In the genomic region with DNA sequence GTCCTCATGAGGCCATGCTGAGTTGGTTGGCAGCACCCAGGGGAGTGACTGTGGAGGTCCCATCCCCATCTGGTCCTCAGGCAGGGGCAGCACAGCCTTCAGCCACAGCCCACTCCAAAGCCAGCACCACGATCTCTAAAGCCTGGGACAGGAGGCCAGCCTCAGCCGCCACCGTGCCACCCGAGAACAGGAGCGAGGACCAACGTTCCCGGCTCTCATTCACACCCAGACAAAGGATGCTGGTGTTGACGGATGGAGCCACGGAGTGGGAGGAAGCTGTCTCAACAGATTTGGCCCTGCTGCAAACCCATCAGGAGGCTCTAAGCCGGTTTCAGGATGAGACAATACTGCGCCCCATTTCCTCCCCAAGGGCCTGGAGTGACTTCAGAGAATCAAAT, we compare ENCODE assay signal across 25 cellular contexts.
"Had no signal": no experiment of that assay in that cellular context is flagged by ENCODE, and none has a peak within 500 bp of the region (broad histone marks: within the 10 kb centered on the region; RNA-seq: fewer than 3 reads in every experiment).

No MANE protein-coding gene starts in this region.

- H3K4me3 Mint-ChIP-seq: activated CD4-positive, alpha-beta T cell treated with anti-CD3 and anti-CD28 coated beads for 36 hours; activated naive CD8-positive, alpha-beta T cell treated with anti-CD3 and anti-CD28 coated beads, Interleukin-2, amount 10 ng/mL, durations not matched to agents 7 days and 5 days; activated T-cell treated with anti-CD3 and anti-CD28 coated beads, Interleukin-2, amount 50 U/mL, for 24 hours; activated T-helper 17 cell treated with anti-CD3 and anti-CD28 coated beads, Interleukin-2, amount 50 U/mL, for 72 hours; neural crest cell; stimulated activated naive CD8-positive, alpha-beta T cell treated with anti-CD3 and anti-CD28 coated beads, Interleukin-15, Interleukin-2, amounts not matched to agents 100 ng/mL and 50 ng/mL, for 24 hours; WTC11 had no signal

- ATAC-seq: activated CD4-positive, alpha-beta T cell treated with anti-CD3 and anti-CD28 coated beads for 36 hours; activated T-helper 17 cell treated with anti-CD3 and anti-CD28 coated beads, Interleukin-2, amount 50 U/mL, for 72 hours; gastroesophageal sphincter; mucosa of descending colon; WTC11 had no signal

- H3K4me1 ChIP-seq: breast epithelium, gastroesophageal sphincter, thyroid gland had no signal

- H3K4me1 Mint-ChIP-seq: activated CD4-positive, alpha-beta T cell treated with anti-CD3 and anti-CD28 coated beads for 36 hours; activated naive CD8-positive, alpha-beta T cell treated with anti-CD3 and anti-CD28 coated beads, Interleukin-2, amount 10 ng/mL, durations not matched to agents 7 days and 5 days; activated T-helper 17 cell treated with anti-CD3 and anti-CD28 coated beads, Interleukin-2, amount 50 U/mL, for 72 hours; neural crest cell; WTC11 had no signal

- H3K36me3 ChIP-seq: breast epithelium, gastroesophageal sphincter, thyroid gland had no signal

- H3K9me3 ChIP-seq: breast epithelium, gastroesophageal sphincter, mucosa of descending colon, thyroid gland had no signal

- H3K27ac Mint-ChIP-seq: activated CD4-positive, alpha-beta T cell treated with anti-CD3 and anti-CD28 coated beads for 36 hours; activated naive CD8-positive, alpha-beta T cell treated with anti-CD3 and anti-CD28 coated beads, Interleukin-2, amount 10 ng/mL, durations not matched to agents 7 days and 5 days; activated T-cell treated with anti-CD3 and anti-CD28 coated beads, Interleukin-2, amount 50 U/mL, for 24 hours; activated T-helper 17 cell treated with anti-CD3 and anti-CD28 coated beads, Interleukin-2, amount 50 U/mL, for 72 hours; progenitor cell of endocrine pancreas; stimulated activated naive CD8-positive, alpha-beta T cell treated with anti-CD3 and anti-CD28 coated beads, Interleukin-15, Interleukin-2, amounts not matched to agents 100 ng/mL and 50 ng/mL, for 24 hours; WTC11 had no signal

- DNase-seq: activated CD4-positive, alpha-beta T cell treated with anti-CD3 and anti-CD28 coated beads for 36 hours; activated CD4-positive, alpha-beta T cell treated with anti-CD3 and anti-CD28 coated beads, Interleukin-2, amount 50 U/mL, for 4 hours; activated CD8-positive, alpha-beta memory T cell treated with anti-CD3 and anti-CD28 coated beads for 24 hours; activated CD8-positive, alpha-beta memory T cell treated with anti-CD3 and anti-CD28 coated beads, Interleukin-2, amount 50 U/mL, for 4 hours; activated naive CD4-positive, alpha-beta T cell; activated naive CD8-positive, alpha-beta T cell treated with anti-CD3 and anti-CD28 coated beads, Interleukin-2, amount 10 ng/mL, durations not matched to agents 7 days and 5 days; amniotic stem cell; hypothalamus; mesenchymal stem cell; mucosa of descending colon; retina; stimulated activated CD4-positive, alpha-beta T cell treated with anti-CD3 and anti-CD28 coated beads, Interleukin-4, amount 100 ng/mL, for 24 hours; substantia nigra; T-helper 1 cell; thyroid gland had no signal

- H3K4me3 ChIP-seq: breast epithelium, coronary artery, gastroesophageal sphincter, mucosa of descending colon, thyroid gland had no signal

- H3K9me3 Mint-ChIP-seq: activated naive CD8-positive, alpha-beta T cell treated with anti-CD3 and anti-CD28 coated beads, Interleukin-2, amount 10 ng/mL, durations not matched to agents 7 days and 5 days; activated T-cell treated with anti-CD3 and anti-CD28 coated beads, Interleukin-2, amount 50 U/mL, for 24 hours; activated T-helper 17 cell treated with anti-CD3 and anti-CD28 coated beads, Interleukin-2, amount 50 U/mL, for 72 hours; stimulated activated naive CD8-positive, alpha-beta T cell treated with anti-CD3 and anti-CD28 coated beads, Interleukin-15, Interleukin-2, amounts not matched to agents 100 ng/mL and 50 ng/mL, for 24 hours had no signal

- H3K36me3 Mint-ChIP-seq: activated naive CD8-positive, alpha-beta T cell treated with anti-CD3 and anti-CD28 coated beads, Interleukin-2, amount 10 ng/mL, durations not matched to agents 7 days and 5 days had no signal

- H3K27me3 ChIP-seq: thyroid gland had no signal

- H3K27ac ChIP-seq: breast epithelium, coronary artery, epithelial cell of prostate, gastroesophageal sphincter, thyroid gland had no signal
